8 cellular contexts compared by ENCODE assay signal in genomic region chr4:152938237-152938969, GRCh38. TPM values are rescaled to one million over a fixed set of nuclear protein-coding genes. Genes with fewer than 3 reads are reported as not detected.
A peak's percentile ranks its signal among the peaks of the same experiment; 100 is the strongest.
DNase-seq lines count a peak whose midpoint lies in the region; ATAC-seq, FAIRE-seq and TF ChIP-seq lines count a peak whose summit lies in the region.

No MANE protein-coding gene starts in this region.

- in situ Hi-C loops in K562 (cut with MboI), result no loop called here

- H3K4me1 ChIP-seq in K562 (replicated peaks in 1 of 2; ENCODE audit: control insufficient read depth in 2 of 2, insufficient read depth in 2 of 2, low read length in 2 of 2), result peaks cover under 1 to 26% of the 10 kb centered on the region in 2 experiments; a peak in 4 of 5 replicates
- peaks cover 4 to 15% of the 10 kb centered on the region in 2 donors for H3K4me1 ChIP-seq in lung (ENCODE audit: control insufficient read depth in 2 of 2, insufficient read depth in 2 of 2, low read length in 2 of 2)
- peaks cover 18 to 46% (median 30%) of the 10 kb centered on the region in 4 donors for H3K4me1 ChIP-seq in upper lobe of left lung

- H3K27me3 Mint-ChIP-seq in activated naive CD4-positive, alpha-beta T cell treated with anti-CD3 and anti-CD28 coated beads, Interleukin-2, amount 10 ng/mL, durations not matched to agents 7 days and 5 days, result peaks cover 80% of the 10 kb centered on the region

- H3K9me3 Mint-ChIP-seq in activated naive CD4-positive, alpha-beta T cell treated with anti-CD3 and anti-CD28 coated beads, Interleukin-2, amount 10 ng/mL, durations not matched to agents 7 days and 5 days, result no peaks in the 10 kb centered on the region

- TF ChIP-seq EP300 in K562 (IDR thresholded peaks at IDR 0.05; ENCODE audit: low read length), result no peak
- TF ChIP-seq EP300 in upper lobe of left lung (IDR thresholded peaks at IDR 0.05), result no peak

- TF ChIP-seq POLR2A in K562 (conservative IDR thresholded peaks at IDR 0.05) (no peak), upper lobe of left lung (IDR thresholded peaks at IDR 0.05) (no peak)

- H3K36me3 Mint-ChIP-seq in activated naive CD4-positive, alpha-beta T cell treated with anti-CD3 and anti-CD28 coated beads, Interleukin-2, amount 10 ng/mL, durations not matched to agents 7 days and 5 days, result no peaks in the 10 kb centered on the region

- H3K79me2 ChIP-seq in K562 (ENCODE audit: control insufficient read depth, insufficient read depth, low read length), result no peaks in the 10 kb centered on the region

- no peak overlapping the region for H2AFZ ChIP-seq in K562 (ENCODE audit: low read depth, low read length)

- POLR2A ChIA-PET in K562 (lab: Yijun Ruan, JAX) (interaction anchor here (0.6 to 0.8 kb wide), 4 partner anchors 9 to 347 kb away, joined by 3 read pairs; no protein-coding TSS in a partner anchor), HEK293T (lab: Yijun Ruan, JAX) (no interaction called here)

- no peaks in the 10 kb centered on the region for H3K9me3 ChIP-seq in K562 (replicated peaks; ENCODE audit: control insufficient read depth, insufficient read depth, low read depth, low read length)
- no peaks in the 10 kb centered on the region for H3K9me3 ChIP-seq in lung (ENCODE audit: control insufficient read depth in 2 of 2, insufficient read depth in 1 of 2, low read length in 1 of 2)
- no peaks in the 10 kb centered on the region for H3K9me3 ChIP-seq in upper lobe of left lung

- peaks cover 27% of the 10 kb centered on the region for H3K4me1 Mint-ChIP-seq in activated naive CD4-positive, alpha-beta T cell treated with anti-CD3 and anti-CD28 coated beads, Interleukin-2, amount 10 ng/mL, durations not matched to agents 7 days and 5 days

- TF ChIP-seq CTCF in K562 (IDR thresholded peaks at IDR 0.05 in 2 of 3, conservative IDR thresholded peaks at IDR 0.05 in 1 of 3; ENCODE audit: insufficient read depth in 2 of 3, low read depth in 1 of 3, low read length in 3 of 3) (no peak), lung (IDR thresholded peaks at IDR 0.05; ENCODE audit: control extremely low read depth, extremely low read depth) (no peak), upper lobe of left lung (IDR thresholded peaks at IDR 0.05) (no peak)

- CTCF ChIA-PET in activated naive CD4-positive, alpha-beta T cell treated with anti-CD3 and anti-CD28 coated beads, Interleukin-2, amount 10 ng/mL, durations not matched to agents 7 days and 5 days (lab: Charles Lee), result interaction anchor here (0.6 to 1.1 kb wide), 2 partner anchors 146 to 223 kb away, joined by 3 to 4 read pairs; no protein-coding TSS in a partner anchor
- CTCF ChIA-PET in K562 (lab: Yijun Ruan, JAX; ENCODE audit: low intra/inter-chr PET ratio) (no interaction called here), HEK293T (lab: Yijun Ruan, JAX) (interaction anchor here (0.8 kb wide), 1 partner anchor 137 kb away, joined by 4 read pairs; no protein-coding TSS in a partner anchor)

- no peaks in the 10 kb centered on the region for H3K9me1 ChIP-seq in K562 (ENCODE audit: control insufficient read depth, insufficient read depth, low read length)

- H3K4me3 Mint-ChIP-seq in activated naive CD4-positive, alpha-beta T cell treated with anti-CD3 and anti-CD28 coated beads, Interleukin-2, amount 10 ng/mL, durations not matched to agents 7 days and 5 days, result peak overlapping the region; percentile 64

- H4K20me1 ChIP-seq in K562 (replicated peaks; ENCODE audit: control insufficient read depth, insufficient read depth, low read length), result peaks cover 11% of the 10 kb centered on the region; the same call in 1 of the 2 replicates

- no TSS peak for BruUV-seq in K562 (replicated peaks; lab: Mats Ljungman, UMichigan)

- intact Hi-C loops in K562 (cut with micrococcal nuclease), result no loop called here

- H3K27ac ChIP-seq in K562 (ENCODE audit: extremely low read depth, low read depth, low read length) (no peak overlapping the region), lung (ENCODE audit: low read depth in 1 of 2, low read length in 1 of 2) (peak overlapping the region in 1 of 2 donors; percentile 52), upper lobe of left lung (peak overlapping the region; percentile 80 to 91 (median 82))

- H3K4me2 ChIP-seq in K562 (ENCODE audit: insufficient read depth, low read length), result no peak overlapping the region

- FAIRE-seq in K562 (lab: Jason Lieb, UNC), result no peak

- no peak overlapping the region for H3K27ac Mint-ChIP-seq in activated naive CD4-positive, alpha-beta T cell treated with anti-CD3 and anti-CD28 coated beads, Interleukin-2, amount 10 ng/mL, durations not matched to agents 7 days and 5 days

- ATAC-seq in K562, result no peak
- ATAC-seq in lung (ENCODE audit: insufficient read depth, low FRiP score), result no peak
- peak in 1 of 2 donors; percentile 6 for ATAC-seq in upper lobe of left lung (ENCODE audit: low FRiP score in 2 of 2)
- ATAC-seq in GM21717 (IDR thresholded peaks at IDR 0.05; ENCODE audit: unreplicated experiment), result no peak

- H3K4me3 ChIP-seq in K562 (no peak overlapping the region), lung (peak overlapping the region; percentile 65), upper lobe of left lung (peak overlapping the region in 3 of 4 donors; percentile 63 to 81 (median 80))

- H3K36me3 ChIP-seq in K562 (ENCODE audit: control insufficient read depth, insufficient read depth, low read length) (no peaks in the 10 kb centered on the region), lung (ENCODE audit: control insufficient read depth in 2 of 2, insufficient read depth in 2 of 2, low read length in 2 of 2) (peaks cover 0 to 7% of the 10 kb centered on the region in 2 donors), upper lobe of left lung (peaks cover 0 to 5% (median 3%) of the 10 kb centered on the region in 4 donors)

- no peak for DNase-seq in activated naive CD4-positive, alpha-beta T cell treated with anti-CD3 and anti-CD28 coated beads, Interleukin-2, amount 10 ng/mL, durations not matched to agents 7 days and 5 days
- no peak for DNase-seq in activated naive CD4-positive, alpha-beta T cell treated with anti-CD3 and anti-CD28 coated beads, Interleukin-2, amount 50 U/mL, for 16 hours
- DNase-seq in K562 (ENCODE audit: extremely low read depth in 1 of 4, low spot score in 3 of 4) (no peak), lung (ENCODE audit: low spot score) (no peak), upper lobe of left lung (peak in 1 of 2 donors; percentile 48), HEK293T (ENCODE audit: extremely low spot score) (no peak)
- no peak for DNase-seq in activated CD4-positive, CD25-positive, alpha-beta regulatory T cell (lab: John Stamatoyannopoulos, UW)

- no peak overlapping the region for H3K9ac ChIP-seq in K562 (ENCODE audit: insufficient read depth in 1 of 2, low read depth in 2 of 2, low read length in 2 of 2)

- TF ChIP-seq RAD21 in K562 (CRISPR knock-in tag; conservative IDR thresholded peaks at IDR 0.05 in 1 of 2, IDR thresholded peaks at IDR 0.05 in 1 of 2), result no peak

- WGBS in K562 (ENCODE audit: insufficient coverage, low coverage, missing lambda C conversion rate), result 32% methylated on average over 18 of the region's 18 CpGs
- 21 to 30% methylated on average over 18 of the region's 18 CpGs for WGBS in lung, 2 donors
- WGBS in upper lobe of left lung, 2 donors, result 19 to 22% methylated on average over 18 of the region's 18 CpGs

- H3K27me3 ChIP-seq in K562 (ENCODE audit: control insufficient read depth in 2 of 2, insufficient read depth in 2 of 2, low read length in 2 of 2) (peaks cover 17 to 57% of the 10 kb centered on the region in 2 experiments), lung (ENCODE audit: control insufficient read depth, insufficient read depth) (no peaks in the 10 kb centered on the region), upper lobe of left lung (peaks cover 0 to 16% (median 7%) of the 10 kb centered on the region in 4 donors)

TF ChIP-seq in K562, 482 proteins besides CTCF, POLR2A, EP300 and RAD21 (continues in another document):
- no peak for TF ChIP-seq ZNF431 (CRISPR knock-in tag; IDR thresholded peaks at IDR 0.05)
- TF ChIP-seq HCFC1 (IDR thresholded peaks at IDR 0.05; ENCODE audit: low read depth, low read length), result no peak
- TF ChIP-seq EZH2 (IDR thresholded peaks at IDR 0.05; ENCODE audit: borderline replicate concordance, low read depth, low read length), result 0 out of 2 replicates have a peak, but pooled peaks have one; percentile 42

TF ChIP-seq in HEK293T, 16 proteins besides CTCF, POLR2A, EP300 and RAD21:
- TF ChIP-seq SUZ12 (IDR thresholded peaks at IDR 0.05) (no peak), ARNT (IDR thresholded peaks at IDR 0.05) (no peak), SP1 (IDR thresholded peaks at IDR 0.05) (no peak), LEF1 (IDR thresholded peaks at IDR 0.05; ENCODE audit: borderline replicate concordance) (no peak), L3MBTL2 (conservative IDR thresholded peaks at IDR 0.05) (no peak), FOXK2 (IDR thresholded peaks at IDR 0.05) (no peak)

RNA-seq across cellular contexts. Expression of gene FHDC1, which starts 2.3 kb away (rescaled TPM):
- 0.83 and 1.1 TPM in 2 replicates for total RNA-seq in K562 (2011; cell fraction: chromatin; rRNA removed; ENCODE audit: low replicate concordance)
- 0.53 and 0.83 TPM in 2 replicates for total RNA-seq in K562 (2011; cell fraction: nucleolus; rRNA removed)
- 0.51 and 0.69 TPM in 2 replicates for total RNA-seq in K562 (2011; cell fraction: nucleoplasm; rRNA removed)
- total RNA-seq in K562 (2014; rRNA removed), result 0.04 and 0.05 TPM in 2 replicates
- 0.07 and 0.10 TPM in 2 replicates for total RNA-seq in K562 (2014; rRNA removed; fragmentation: Illumina TruSeq; extraction: Trizol)
- 0.04 TPM in 2 replicates for total RNA-seq in K562 (2015; rRNA removed; fragmentation: Illumina TruSeq; extraction: Trizol)
- 0.16 and 0.18 TPM in 2 replicates for total RNA-seq in K562 (2021)
- polyA plus RNA-seq in K562 (2011; rRNA removed), result 0.43 and 0.66 TPM in 2 replicates
- polyA plus RNA-seq in K562 (2011; cell fraction: cytosol; rRNA removed), result 0.33 and 0.59 TPM in 2 replicates
- polyA plus RNA-seq in K562 (2011; cell fraction: nucleus; rRNA removed), result 1.6 and 1.9 TPM in 2 replicates
- polyA plus RNA-seq in K562 (2012), result 0.12 and 0.24 TPM in 2 replicates
- polyA plus RNA-seq in K562 (2014; fragmentation: Illumina TruSeq; extraction: Trizol), result 0.07 and 0.10 TPM in 2 replicates
- under 1 TPM; 0.01 to 0.08 TPM for polyA plus RNA-seq in K562 (2014; fragmentation: Nextera tagmentation; extraction: Ambion mirVana)
- polyA plus RNA-seq in K562 (2014; rRNA removed), result 0.03 and 0.16 TPM in 2 replicates
- polyA minus RNA-seq in K562 (2011; rRNA and poly(A)+ RNA removed), result 0.49 and 0.90 TPM in 2 replicates
- polyA minus RNA-seq in K562 (2011; cell fraction: cytosol; rRNA and poly(A)+ RNA removed), result 0.76 and 1.6 TPM in 2 replicates
- polyA minus RNA-seq in K562 (2011; cell fraction: nucleus; rRNA and poly(A)+ RNA removed), result 0.67 and 1.1 TPM in 2 replicates
- total RNA-seq in lung, result 10 to 100 TPM; 11.7 to 27.2 TPM
- polyA plus RNA-seq in lung, result 10 to 100 TPM in 1 of 2 donors, 1 to 10 TPM in 1; 4.3 to 22.8 TPM
- 10 to 100 TPM; 23.3 to 44.7 (median 29.7) TPM for total RNA-seq in upper lobe of left lung

Comparison
In these comparisons a context has a peak if more than half of its experiments do, and no peak if none do; other contexts are left out.
1. RNA of gene FHDC1, which starts 2.3 kb away (total RNA-seq): 23.3 to 44.7 TPM in upper lobe of left lung and 11.7 to 27.2 TPM in lung; 0.04 to 1.1 TPM in K562; every median in the first group is over 4 times any median in the second.